ENCODE assay signal across 9 cellular contexts in genomic region chr18:63951302-63951705, GRCh38. TPM values are rescaled to one million over a fixed set of nuclear protein-coding genes. Genes with fewer than 3 reads are reported as not detected.
DNase-seq lines count a peak whose midpoint lies in the region; ATAC-seq and TF ChIP-seq lines count a peak whose summit lies in the region.
"Had no signal": no experiment of that assay in that cellular context is flagged by ENCODE, and none has a peak within 500 bp of the region (broad histone marks: within the 10 kb centered on the region; RNA-seq: fewer than 3 reads in every experiment).

No MANE protein-coding gene starts in this region.

- WGBS in trophoblast cell (ENCODE audit: extremely low coverage, insufficient coverage, insufficient read length), result no CpG with 5 or more reads among the region's 4 CpGs
- WGBS in aorta, 2 donors, result 81 to 88% methylated on average over 4 of the region's 4 CpGs

- no peak overlapping the region for H4K91ac ChIP-seq in trophoblast cell (ENCODE audit: low read depth, low read length)

- no peak overlapping the region for H4K8ac ChIP-seq in trophoblast cell (ENCODE audit: low read depth, low read length)

- H2BK12ac ChIP-seq in trophoblast cell (ENCODE audit: low read length), result no peak overlapping the region

- no peaks in the 10 kb centered on the region for H3K79me2 ChIP-seq in trophoblast cell (ENCODE audit: control insufficient read depth, insufficient read depth, low read length, poor library complexity)

- H2AFZ ChIP-seq in trophoblast cell (ENCODE audit: insufficient read depth, low read length, poor library complexity), result no peak overlapping the region

- H3K79me1 ChIP-seq in trophoblast cell (ENCODE audit: low read length), result no peaks in the 10 kb centered on the region

- H3K23ac ChIP-seq in trophoblast cell (ENCODE audit: low read length), result no peak overlapping the region

- DNase-seq in AG09309 (ENCODE audit: low read depth) (no peak), colonic mucosa (no peak), lower lobe of right lung (no peak), trophoblast cell (no peak), aorta (no peak)

- H3K9me3 ChIP-seq in colonic mucosa (no peaks in the 10 kb centered on the region), lower lobe of right lung (no peaks in the 10 kb centered on the region), trophoblast cell (ENCODE audit: insufficient read depth, low read depth, low read length) (no peaks in the 10 kb centered on the region), aorta (ENCODE audit: control insufficient read depth, low read length) (no peaks in the 10 kb centered on the region)
- H3K9me3 ChIP-seq: thoracic aorta had no signal

- no peak overlapping the region for H2BK120ac ChIP-seq in trophoblast cell (ENCODE audit: insufficient read depth, low read length, poor library complexity)

- H3K27ac ChIP-seq in colonic mucosa, result no peak overlapping the region
- no peak overlapping the region for H3K27ac ChIP-seq in lower lobe of right lung
- H3K27ac ChIP-seq in trophoblast cell (ENCODE audit: low read depth, low read length), result no peak overlapping the region
- H3K27ac ChIP-seq in aorta (ENCODE audit: low read depth in 1 of 2, low read length in 2 of 2), result no peak overlapping the region
- H3K27ac ChIP-seq: thoracic aorta had no signal

- H3K4me1 ChIP-seq in colonic mucosa, result no peaks in the 10 kb centered on the region
- H3K4me1 ChIP-seq in lower lobe of right lung, result peaks cover 9% of the 10 kb centered on the region
- H3K4me1 ChIP-seq in trophoblast cell (ENCODE audit: control insufficient read depth in 1 of 2, insufficient read depth in 2 of 2, low read length in 2 of 2), result peaks cover 0 to 4% of the 10 kb centered on the region in 2 experiments
- H3K4me1 ChIP-seq in aorta (ENCODE audit: control insufficient read depth in 1 of 2, insufficient read depth in 2 of 2, low read length in 2 of 2), result no peaks in the 10 kb centered on the region

- no peak overlapping the region for H3K18ac ChIP-seq in trophoblast cell (ENCODE audit: low read length)

- ATAC-seq in GM18519 (IDR thresholded peaks at IDR 0.05; ENCODE audit: low FRiP score, unreplicated experiment) (peak; percentile 50), HG02973 (IDR thresholded peaks at IDR 0.05; ENCODE audit: unreplicated experiment) (peak; percentile 45), lower lobe of right lung (no peak), aorta (ENCODE audit: low FRiP score) (no peak)

- no peak overlapping the region for H3K4me2 ChIP-seq in trophoblast cell (ENCODE audit: low read length)

- TF ChIP-seq CTCF in AG09309 (IDR thresholded peaks at IDR 0.05; ENCODE audit: control insufficient read depth, insufficient read depth, low read depth, low read length, missing control alignments) (peak; percentile 54), WI38 (IDR thresholded peaks at IDR 0.05; ENCODE audit: low read depth, low read length) (0 out of 2 replicates have a peak, but pooled peaks have one; percentile 6), colonic mucosa (IDR thresholded peaks at IDR 0.05) (no peak), lower lobe of right lung (IDR thresholded peaks at IDR 0.05) (no peak)

- H3K4me3 ChIP-seq in AG09309 (ENCODE audit: control insufficient read depth, low read depth, low read length), result no peak overlapping the region
- no peak overlapping the region for H3K4me3 ChIP-seq in WI38 (ENCODE audit: low read depth, low read length)
- H3K4me3 ChIP-seq in colonic mucosa, result no peak overlapping the region
- H3K4me3 ChIP-seq in lower lobe of right lung, result no peak overlapping the region
- no peak overlapping the region for H3K4me3 ChIP-seq in trophoblast cell (ENCODE audit: low read depth, low read length)
- H3K4me3 ChIP-seq in aorta (ENCODE audit: low read length in 2 of 2), result no peak overlapping the region
- H3K4me3 ChIP-seq: thoracic aorta had no signal

- H3K14ac ChIP-seq in trophoblast cell (ENCODE audit: low read length), result no peak overlapping the region

- no peak overlapping the region for H3K4ac ChIP-seq in trophoblast cell (ENCODE audit: low read depth, low read length)

- H2BK5ac ChIP-seq in trophoblast cell (ENCODE audit: low read depth, low read length, poor library complexity), result no peak overlapping the region

- H2AK5ac ChIP-seq in trophoblast cell (ENCODE audit: low read length), result no peak overlapping the region

- H3K36me3 ChIP-seq in colonic mucosa, result no peaks in the 10 kb centered on the region
- no peaks in the 10 kb centered on the region for H3K36me3 ChIP-seq in lower lobe of right lung
- no peaks in the 10 kb centered on the region for H3K36me3 ChIP-seq in trophoblast cell (ENCODE audit: control insufficient read depth in 1 of 2, insufficient read depth in 2 of 2, low read length in 2 of 2)
- no peaks in the 10 kb centered on the region for H3K36me3 ChIP-seq in aorta (ENCODE audit: control insufficient read depth in 1 of 2, insufficient read depth in 2 of 2, low read length in 1 of 2)
- H3K36me3 ChIP-seq: thoracic aorta had no signal

- no peak overlapping the region for H4K12ac ChIP-seq in trophoblast cell (ENCODE audit: low read depth, low read length)

- H3K27me3 ChIP-seq in colonic mucosa (no peaks in the 10 kb centered on the region), lower lobe of right lung (ENCODE audit: low read depth) (peaks cover 8% of the 10 kb centered on the region), trophoblast cell (ENCODE audit: insufficient read depth, low read length) (no peaks in the 10 kb centered on the region), aorta (ENCODE audit: control insufficient read depth in 1 of 2, insufficient read depth in 2 of 2, low read length in 1 of 2) (no peaks in the 10 kb centered on the region)

- H3K9ac ChIP-seq in colonic mucosa (ENCODE audit: low read depth in 2 of 2, low read length in 2 of 2), result no peak overlapping the region
- no peak overlapping the region for H3K9ac ChIP-seq in trophoblast cell (ENCODE audit: low read length)

- intact Hi-C loops in colonic mucosa (cut with DNase I) (no loop called here), lower lobe of right lung (cut with DNase I) (no loop called here), aorta (cut with DNase I) (no loop called here)

RNA-seq across cellular contexts. Expression of gene HMSD, which starts 2.2 kb away (rescaled TPM):
- total RNA-seq in colonic mucosa (1 to 10 TPM in 1 of 2 donors, under 1 TPM in 1; 0.11 to 2.3 TPM), lower lobe of right lung (1.6 TPM), aorta (under 1 TPM; 0.16 to 0.60 TPM)
- 0.04 and 0.12 TPM in 2 replicates for polyA plus RNA-seq in trophoblast cell (2013)
- polyA plus RNA-seq in aorta, result under 1 TPM in 1 of 2 donors, not detected in 1; 0.25 TPM
- total RNA-seq: thoracic aorta had no signal

RNA-seq across cellular contexts. Expression of gene SERPINB8, which starts 18.6 kb away (rescaled TPM):
- total RNA-seq in colonic mucosa, result 10 to 100 TPM in 1 of 2 donors, 1 to 10 TPM in 1; 9.2 to 20.1 TPM
- 15.4 TPM for total RNA-seq in lower lobe of right lung
- polyA plus RNA-seq in trophoblast cell (2013), result 8.4 and 9.5 TPM in 2 replicates
- 10 to 100 TPM; 17.9 to 34.8 TPM for total RNA-seq in aorta
- 10 to 100 TPM; 11.5 to 11.8 TPM for polyA plus RNA-seq in aorta

RNA-seq across cellular contexts. Expression of gene SERPINB10, which starts 43.5 kb away (rescaled TPM):
- not detected for total RNA-seq in colonic mucosa
- not detected for total RNA-seq in lower lobe of right lung
- not detected in 2 replicates for polyA plus RNA-seq in trophoblast cell (2013)
- not detected for total RNA-seq in aorta
- polyA plus RNA-seq in aorta, result not detected
- total RNA-seq: thoracic aorta had no signal

Comparison
In these comparisons a context has a peak if more than half of its experiments do, and no peak if none do; other contexts are left out.
1. CTCF ChIP-seq: peak in AG09309 (single experiment) and WI38 (single experiment); none in colonic mucosa (single experiment) and lower lobe of right lung (single experiment).
2. ATAC-seq: peak in GM18519 (single experiment) and HG02973 (single experiment); none in lower lobe of right lung (0 of 2) and aorta (single experiment).